8 cellular contexts compared by ENCODE assay signal in genomic region chr2:161250864-161251436, GRCh38. TPM values are rescaled to one million over a fixed set of nuclear protein-coding genes. Genes with fewer than 3 reads are reported as not detected.
DNase-seq lines count a peak whose midpoint lies in the region; ATAC-seq and TF ChIP-seq lines count a peak whose summit lies in the region.

No MANE protein-coding gene starts in this region.

- no peaks in the 10 kb centered on the region for H3K9me3 Mint-ChIP-seq in nephron progenitor cell

- no peaks in the 10 kb centered on the region for H3K27me3 Mint-ChIP-seq in nephron progenitor cell (ENCODE audit: low read depth, poor library complexity)

- DNase-seq in DMS153 treated with DMSO at 0.1 percent for 48 hours (lab: John Stamatoyannopoulos, UW; ENCODE audit: unreplicated experiment): peak; percentile 92
- DNase-seq in NCI-H774 (lab: John Stamatoyannopoulos, UW): peak; percentile 62
- peak; percentile 34 for DNase-seq in cerebellum (ENCODE audit: low spot score)
- no peak for DNase-seq in nephron progenitor cell
- no peak for DNase-seq in putamen (ENCODE audit: low spot score)

- H3K27ac Mint-ChIP-seq in nephron progenitor cell: no peak overlapping the region

- ATAC-seq in GM19351 (IDR thresholded peaks at IDR 0.05; ENCODE audit: unreplicated experiment) (peak; percentile 79), HG03565 (IDR thresholded peaks at IDR 0.05; ENCODE audit: unreplicated experiment) (peak; percentile 59), GM19395 (IDR thresholded peaks at IDR 0.05; ENCODE audit: unreplicated experiment) (no peak)

- TF ChIP-seq CTCF in nephron progenitor cell (IDR thresholded peaks at IDR 0.05): peak; percentile 63

- H3K36me3 Mint-ChIP-seq in nephron progenitor cell (ENCODE audit: low read depth): no peaks in the 10 kb centered on the region

- peaks cover 15% of the 10 kb centered on the region for H3K4me1 Mint-ChIP-seq in nephron progenitor cell

- H3K4me3 Mint-ChIP-seq in nephron progenitor cell: no peak overlapping the region

RNA-seq across cellular contexts. Expression of gene PSMD14, which starts 57.3 kb away (rescaled TPM):
- 55.0 TPM for total RNA-seq in cerebellum

Comparison
In these comparisons a context has a peak if more than half of its experiments do, and no peak if none do; other contexts are left out.
1. DNase-seq: peak in DMS153 treated with DMSO at 0.1 percent for 48 hours (single experiment), NCI-H774 (single experiment) and cerebellum (single experiment); none in nephron progenitor cell (single experiment) and putamen (single experiment).